In the genomic region with DNA sequence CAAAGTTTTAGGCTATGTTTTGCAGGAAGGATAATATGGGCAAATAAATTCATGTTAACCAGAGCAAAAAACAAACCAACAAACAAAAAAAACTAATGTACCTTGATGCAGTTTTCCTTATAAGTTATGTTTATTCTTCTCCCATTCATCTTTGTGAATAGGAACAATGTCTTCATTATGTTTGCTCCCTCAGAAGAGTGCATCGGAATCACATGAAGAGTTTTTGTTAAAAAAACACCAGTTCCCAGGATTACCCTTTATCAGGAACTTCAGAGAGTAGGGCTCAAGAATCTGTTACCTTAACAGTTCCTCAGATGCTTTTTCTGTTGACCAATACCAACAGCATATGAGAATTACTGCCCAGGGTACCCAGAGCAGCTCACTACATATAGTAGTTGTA, we compare ENCODE assay signal across 33 cellular contexts.
"Had no signal": no experiment of that assay in that cellular context is flagged by ENCODE, and none has a peak within 500 bp of the region (broad histone marks: within the 10 kb centered on the region; RNA-seq: fewer than 3 reads in every experiment).

No MANE protein-coding gene starts in this region.

- FAIRE-seq: islet of Langerhans, kidney had no signal

- ATAC-seq: left colon; left lung; lower lobe of right lung; naive thymus-derived CD8-positive, alpha-beta T cell; right cardiac atrium; sciatic nerve; stimulated activated naive B cell treated with anti-CD40 and anti-IgM and Interleukin-4, amounts not matched to agents 10 μg/mL and 1 μg/mL and 100 μg/mL, for 72 hours; stimulated activated naive CD8-positive, alpha-beta T cell treated with anti-CD3 and anti-CD28 coated beads, Interleukin-15, Interleukin-2, amounts not matched to agents 100 U/mL and 50 U/mL, for 24 hours had no signal

- H3K36me3 ChIP-seq: left lung, lower lobe of right lung, neural progenitor cell, neutrophil, ovary, prostate gland, stomach, thyroid gland, transverse colon, upper lobe of left lung, vagina had no signal

- H3K9me3 ChIP-seq: left lung, lower lobe of right lung, neutrophil, ovary, prostate gland, stomach, testis, thyroid gland, transverse colon, upper lobe of left lung, vagina had no signal

- H3K27me3 ChIP-seq: left lung, neural progenitor cell, neutrophil, ovary, stomach, testis, thyroid gland, transverse colon, upper lobe of left lung, vagina had no signal

- H2AFZ ChIP-seq: neural progenitor cell had no signal

- DNase-seq: hypothalamus; immature natural killer cell; kidney; left colon; left lung; lower lobe of right lung; mammary epithelial cell; mesenchymal stem cell; naive thymus-derived CD8-positive, alpha-beta T cell; nephron progenitor cell; occipital lobe; ovary; posterior cingulate gyrus; retina; right cardiac atrium; stimulated activated CD4-positive, alpha-beta T cell treated with anti-CD3 and anti-CD28 coated beads, Interleukin-12 subunit alpha, Interleukin-12 subunit beta, amount 100 ng/mL, for 4 hours; stimulated activated CD4-positive, alpha-beta T cell treated with anti-CD3 and anti-CD28 coated beads, Interleukin-15, amount 100 ng/mL, for 24 hours; stimulated activated CD4-positive, alpha-beta T cell treated with anti-CD3 and anti-CD28 coated beads, Interleukin-2, amount 100 ng/mL, for 24 hours; stimulated activated CD4-positive, alpha-beta T cell treated with anti-CD3 and anti-CD28 coated beads, Interleukin-4, amount 100 ng/mL, for 1 hour; stimulated activated naive B cell treated with anti-CD40 and anti-IgM and Interleukin-4, amounts not matched to agents 10 μg/mL and 1 μg/mL and 100 μg/mL, for 72 hours; stimulated activated naive CD8-positive, alpha-beta T cell treated with anti-CD3 and anti-CD28 coated beads, Interleukin-15, Interleukin-2, amounts not matched to agents 100 U/mL and 50 U/mL, for 24 hours; stomach; testis; thyroid gland; transverse colon; upper lobe of left lung had no signal

- H3K4me2 ChIP-seq: neural progenitor cell had no signal

- H3K4me3 ChIP-seq: left lung, lower lobe of right lung, neural progenitor cell, ovary, prostate gland, skin epidermis, stomach, testis, thyroid gland, transverse colon, upper lobe of left lung, vagina had no signal

- H3K27ac ChIP-seq: left lung, lower lobe of right lung, neural progenitor cell, neutrophil, ovary, prostate gland, skin epidermis, stomach, testis, thyroid gland, transverse colon, upper lobe of left lung, vagina had no signal

- H3K4me1 ChIP-seq: left lung, lower lobe of right lung, neural progenitor cell, prostate gland, stomach, testis, thyroid gland, transverse colon, upper lobe of left lung, vagina had no signal
